ENCODE assay signal across 1 cellular context in the genomic region with DNA sequence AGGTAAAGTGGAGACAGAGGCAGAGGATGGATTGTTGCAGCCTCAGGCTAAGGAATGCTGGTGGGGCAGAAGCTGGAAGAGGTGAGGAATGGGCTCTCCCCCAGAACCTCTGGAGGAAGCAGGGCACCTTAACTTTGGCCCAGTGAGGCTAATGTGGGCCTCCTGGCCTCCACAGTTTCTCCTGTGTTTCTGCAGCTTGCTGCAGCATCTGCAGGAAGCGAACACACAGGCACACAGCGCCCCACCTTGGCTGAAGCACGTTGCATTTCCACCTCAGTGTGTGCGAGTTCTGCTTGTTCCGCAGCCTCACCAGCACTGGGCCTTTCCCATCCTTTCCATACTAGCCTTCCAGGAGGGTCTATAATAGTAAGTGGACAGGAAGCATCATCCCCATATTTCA.
TF ChIP-seq lines count a peak whose summit lies in the region.

No MANE protein-coding gene starts in this region.

TF ChIP-seq in HepG2, 621 proteins besides CTCF, POLR2A, EP300 and RAD21 (continued from another document):
- TF ChIP-seq, protein P1, sequence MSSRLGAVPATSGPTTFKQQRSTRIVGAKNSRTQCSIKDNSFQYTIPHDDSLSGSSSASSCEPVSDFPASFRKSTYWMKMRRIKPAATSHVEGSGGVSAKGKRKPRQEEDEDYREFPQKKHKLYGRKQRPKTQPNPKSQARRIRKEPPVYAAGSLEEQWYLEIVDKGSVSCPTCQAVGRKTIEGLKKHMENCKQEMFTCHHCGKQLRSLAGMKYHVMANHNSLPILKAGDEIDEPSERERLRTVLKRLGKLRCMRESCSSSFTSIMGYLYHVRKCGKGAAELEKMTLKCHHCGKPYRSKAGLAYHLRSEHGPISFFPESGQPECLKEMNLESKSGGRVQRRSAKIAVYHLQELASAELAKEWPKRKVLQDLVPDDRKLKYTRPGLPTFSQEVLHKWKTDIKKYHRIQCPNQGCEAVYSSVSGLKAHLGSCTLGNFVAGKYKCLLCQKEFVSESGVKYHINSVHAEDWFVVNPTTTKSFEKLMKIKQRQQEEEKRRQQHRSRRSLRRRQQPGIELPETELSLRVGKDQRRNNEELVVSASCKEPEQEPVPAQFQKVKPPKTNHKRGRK (CRISPR knock-in tag; IDR thresholded peaks at IDR 0.05) = no peak
- TF ChIP-seq HNRNPH1 (optimal IDR thresholded peaks at IDR 0.05; ENCODE audit: low read depth, low read length) (no peak), SOX5 (CRISPR knock-in tag; IDR thresholded peaks at IDR 0.05; ENCODE audit: borderline replicate concordance) (no peak), RFX5 (IDR thresholded peaks at IDR 0.05; ENCODE audit: low read depth, low read length) (no peak)
